In the genomic region with DNA sequence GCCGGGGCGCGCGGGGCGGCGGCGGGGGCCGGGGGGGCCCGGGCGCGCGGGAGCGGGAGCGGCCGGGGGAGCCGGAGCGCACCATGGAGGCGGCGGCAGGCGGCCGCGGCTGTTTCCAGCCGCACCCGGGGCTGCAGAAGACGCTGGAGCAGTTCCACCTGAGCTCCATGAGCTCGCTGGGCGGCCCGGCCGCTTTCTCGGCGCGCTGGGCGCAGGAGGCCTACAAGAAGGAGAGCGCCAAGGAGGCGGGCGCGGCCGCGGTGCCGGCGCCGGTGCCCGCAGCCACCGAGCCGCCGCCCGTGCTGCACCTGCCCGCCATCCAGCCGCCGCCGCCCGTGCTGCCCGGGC, we compare ENCODE assay signal across 9 cellular contexts. TPM values are rescaled to one million over a fixed set of nuclear protein-coding genes. Genes with fewer than 3 reads are reported as not detected.
A peak's percentile ranks its signal among the peaks of the same experiment; 100 is the strongest.
DNase-seq lines count a peak whose midpoint lies in the region; ATAC-seq and FAIRE-seq lines count a peak whose summit lies in the region.
"Had no signal": no experiment of that assay in that cellular context is flagged by ENCODE, and none has a peak within 500 bp of the region (broad histone marks: within the 10 kb centered on the region; RNA-seq: fewer than 3 reads in every experiment).

No MANE protein-coding gene starts in this region.

- CTCF ChIA-PET in activated CD8-positive, alpha-beta T cell treated with anti-CD3 and anti-CD28 coated beads, Interleukin-2, amount 10 ng/mL, durations not matched to agents 7 days and 5 days (lab: Charles Lee) = interaction anchor here (0.8 to 6.4 kb wide), 5 partner anchors 22 to 156 kb away, joined by 3 to 32 read pairs (median 4); partner anchors contain the start of gene FAAP20

- intact Hi-C loops in left ventricle myocardium superior (cut with micrococcal nuclease) = no loop called here

- H3K4me3 ChIP-seq in small intestine (ENCODE audit: low read depth in 1 of 2, low read length in 2 of 2) = peak overlapping the region; percentile 74 to 84

- no peaks in the 10 kb centered on the region for H3K9me3 Mint-ChIP-seq in activated T-cell treated with anti-CD3 and anti-CD28 coated beads, Interleukin-2, amount 50 U/mL, for 72 hours
- no peaks in the 10 kb centered on the region for H3K9me3 Mint-ChIP-seq in activated CD8-positive, alpha-beta T cell treated with anti-CD3 and anti-CD28 coated beads, Interleukin-2, amount 10 ng/mL, durations not matched to agents 7 days and 5 days (ENCODE audit: insufficient read depth)

- no peak for FAIRE-seq in small intestine (lab: Jason Lieb, UNC)
- FAIRE-seq: endometrium had no signal

- peak overlapping the region; percentile 92 for H3K4me3 Mint-ChIP-seq in activated T-cell treated with anti-CD3 and anti-CD28 coated beads, Interleukin-2, amount 50 U/mL, for 72 hours
- peak overlapping the region; percentile 95 for H3K4me3 Mint-ChIP-seq in activated CD8-positive, alpha-beta T cell treated with anti-CD3 and anti-CD28 coated beads, Interleukin-2, amount 10 ng/mL, durations not matched to agents 7 days and 5 days

- peaks cover 8 to 10% of the 10 kb centered on the region in 2 donors for H3K36me3 Mint-ChIP-seq in activated T-cell treated with anti-CD3 and anti-CD28 coated beads, Interleukin-2, amount 50 U/mL, for 72 hours (ENCODE audit: insufficient read depth in 2 of 2)
- H3K36me3 Mint-ChIP-seq in activated CD8-positive, alpha-beta T cell treated with anti-CD3 and anti-CD28 coated beads, Interleukin-2, amount 10 ng/mL, durations not matched to agents 7 days and 5 days (ENCODE audit: low read depth) = peaks cover 22% of the 10 kb centered on the region

- no peaks in the 10 kb centered on the region for H3K9me3 ChIP-seq in small intestine (ENCODE audit: control insufficient read depth, low read depth)

- DNase-seq in activated T-cell treated with anti-CD3 and anti-CD28 coated beads, Interleukin-2, amount 50 U/mL, for 72 hours = peak in 1 of 2 donors; percentile 49
- no peak for DNase-seq in activated T-cell treated with anti-CD3 and anti-CD28 coated beads for 4 hours
- no peak for DNase-seq in activated CD8-positive, alpha-beta T cell treated with anti-CD3 and anti-CD28 coated beads, Interleukin-2, amount 10 ng/mL, durations not matched to agents 7 days and 5 days
- DNase-seq in left ventricle myocardium superior = peak; percentile 66
- DNase-seq in small intestine = peak; percentile 24
- no peak for DNase-seq in activated CD4-positive, CD25-positive, alpha-beta regulatory T cell treated with anti-CD3 and anti-CD28 coated beads, Interleukin-2, amount 50 U/mL, for 72 hours

- POLR2A ChIA-PET in activated CD8-positive, alpha-beta T cell treated with anti-CD3 and anti-CD28 coated beads, Interleukin-2, amount 10 ng/mL, durations not matched to agents 7 days and 5 days (lab: Charles Lee) = interaction anchor here (0.7 to 3.9 kb wide), 9 partner anchors 24 to 163 kb away, joined by 3 to 23 read pairs (median 6); partner anchors contain the start of genes FAAP20, MORN1 and RER1

- WGBS in small intestine, 3 donors = 0 to 1% (median 0%) methylated on average over 20 to 53 of the region's 53 CpGs

- no peaks in the 10 kb centered on the region for H3K27me3 Mint-ChIP-seq in activated T-cell treated with anti-CD3 and anti-CD28 coated beads, Interleukin-2, amount 50 U/mL, for 72 hours (ENCODE audit: low read depth)
- H3K27me3 Mint-ChIP-seq in activated CD8-positive, alpha-beta T cell treated with anti-CD3 and anti-CD28 coated beads, Interleukin-2, amount 10 ng/mL, durations not matched to agents 7 days and 5 days (ENCODE audit: low read depth) = peaks cover 8% of the 10 kb centered on the region

- peaks cover 31% of the 10 kb centered on the region for H3K4me1 Mint-ChIP-seq in activated T-cell treated with anti-CD3 and anti-CD28 coated beads, Interleukin-2, amount 50 U/mL, for 72 hours (ENCODE audit: low read depth)
- H3K4me1 Mint-ChIP-seq in activated CD8-positive, alpha-beta T cell treated with anti-CD3 and anti-CD28 coated beads, Interleukin-2, amount 10 ng/mL, durations not matched to agents 7 days and 5 days (ENCODE audit: low read depth) = peaks cover 40% of the 10 kb centered on the region

- H3K27ac ChIP-seq in small intestine (ENCODE audit: low read depth in 1 of 2, low read length in 1 of 2) = peak overlapping the region; percentile 80 to 84

- H3K36me3 ChIP-seq in small intestine (ENCODE audit: control insufficient read depth in 2 of 2, insufficient read depth in 2 of 2, low read length in 2 of 2) = no peaks in the 10 kb centered on the region

- no peaks in the 10 kb centered on the region for H3K27me3 ChIP-seq in small intestine (ENCODE audit: control insufficient read depth in 2 of 2, insufficient read depth in 2 of 2, low read length in 2 of 2)

- no peak for ATAC-seq in activated T-cell treated with anti-CD3 and anti-CD28 coated beads, Interleukin-2, amount 50 U/mL, for 72 hours (replicated peaks in 1 of 2)
- ATAC-seq in activated CD8-positive, alpha-beta T cell treated with anti-CD3 and anti-CD28 coated beads, Interleukin-2, amount 10 ng/mL, durations not matched to agents 7 days and 5 days = no peak
- ATAC-seq in left ventricle myocardium superior (no peak), GM18870 (IDR thresholded peaks at IDR 0.05; ENCODE audit: unreplicated experiment) (no peak), HG02938 (IDR thresholded peaks at IDR 0.05; ENCODE audit: unreplicated experiment) (no peak)

- peak overlapping the region; percentile 94 for H3K27ac Mint-ChIP-seq in activated T-cell treated with anti-CD3 and anti-CD28 coated beads, Interleukin-2, amount 50 U/mL, for 72 hours
- peak overlapping the region; percentile 96 for H3K27ac Mint-ChIP-seq in activated CD8-positive, alpha-beta T cell treated with anti-CD3 and anti-CD28 coated beads, Interleukin-2, amount 10 ng/mL, durations not matched to agents 7 days and 5 days

- H3K4me1 ChIP-seq in small intestine (ENCODE audit: control insufficient read depth in 2 of 2, insufficient read depth in 1 of 2, low read depth in 1 of 2, low read length in 1 of 2) = peaks cover 3 to 12% of the 10 kb centered on the region in 2 donors

RNA-seq across cellular contexts. Expression of gene SKI, which starts 0.5 kb away (rescaled TPM):
- 10 to 100 TPM; 28.5 to 32.3 TPM for total RNA-seq in activated T-cell treated with anti-CD3 and anti-CD28 coated beads, Interleukin-2, amount 50 U/mL, for 72 hours
- total RNA-seq in activated CD8-positive, alpha-beta T cell treated with anti-CD3 and anti-CD28 coated beads, Interleukin-2, amount 10 ng/mL, durations not matched to agents 7 days and 5 days = 10 to 100 TPM; 41.2 to 41.4 TPM
- total RNA-seq in left ventricle myocardium superior = 35.3 TPM
- polyA plus RNA-seq in small intestine = 10 to 100 TPM in 1 of 3 donors, 1 to 10 TPM in 2; 4.2 to 17.8 (median 5.4) TPM

RNA-seq across cellular contexts. Expression of gene FAAP20, which starts 34.1 kb away (rescaled TPM):
- 10 to 100 TPM; 74.6 to 80.4 TPM for total RNA-seq in activated T-cell treated with anti-CD3 and anti-CD28 coated beads, Interleukin-2, amount 50 U/mL, for 72 hours
- 10 to 100 TPM; 69.7 to 74.4 TPM for total RNA-seq in activated CD8-positive, alpha-beta T cell treated with anti-CD3 and anti-CD28 coated beads, Interleukin-2, amount 10 ng/mL, durations not matched to agents 7 days and 5 days
- total RNA-seq in left ventricle myocardium superior = 38.4 TPM
- 10 to 100 TPM; 20.6 to 51.4 (median 39.4) TPM for polyA plus RNA-seq in small intestine

Comparison
In these comparisons a context has a peak if more than half of its experiments do, and no peak if none do; other contexts are left out.
1. DNase-seq: peak in left ventricle myocardium superior (single experiment) and small intestine (single experiment); none in activated T-cell treated with anti-CD3 and anti-CD28 coated beads for 4 hours (single experiment), activated CD8-positive, alpha-beta T cell treated with anti-CD3 and anti-CD28 coated beads, Interleukin-2, amount 10 ng/mL, durations not matched to agents 7 days and 5 days (single experiment) and activated CD4-positive, CD25-positive, alpha-beta regulatory T cell treated with anti-CD3 and anti-CD28 coated beads, Interleukin-2, amount 50 U/mL, for 72 hours (single experiment).